19 cellular contexts compared by ENCODE assay signal in genomic region chr7:11748884-11749283, GRCh38.
DNase-seq lines count a peak whose midpoint lies in the region; ATAC-seq and TF ChIP-seq lines count a peak whose summit lies in the region.
"Had no signal": no experiment of that assay in that cellular context is flagged by ENCODE, and none has a peak within 500 bp of the region (broad histone marks: within the 10 kb centered on the region; RNA-seq: fewer than 3 reads in every experiment).

No MANE protein-coding gene starts in this region.

- DNase-seq in GM12865 (ENCODE audit: low read depth) (peak; percentile 25), RPMI8226 (peak; percentile 30), mesendoderm (peak; percentile 22), NCI-H446 treated with DMSO at 0.1 percent for 48 hours (lab: John Stamatoyannopoulos, UW) (no peak)
- peak; percentile 2 for DNase-seq in Jurkat, Clone E6-1 (ENCODE audit: low read depth, low spot score)
- DNase-seq: activated effector memory CD4-positive, alpha-beta T cell treated with Interleukin-2 at 50 U/mL for 16 hours; esophagus squamous epithelium; HCEC 1CT; KG1; left ventricle myocardium superior; mucosa of descending colon; NCI-H1417; SIG-M5; T-helper 9 cell had no signal

- no peak overlapping the region for H3K27ac ChIP-seq in mesendoderm (ENCODE audit: low read depth, low read length)
- H3K27ac ChIP-seq: cardiac muscle cell, esophagus squamous epithelium, neutrophil, thoracic aorta had no signal

- H2BK5ac ChIP-seq in mesendoderm (ENCODE audit: low read length): no peak overlapping the region

- no peak overlapping the region for H2BK120ac ChIP-seq in mesendoderm (ENCODE audit: low read depth, low read length)

- no peaks in the 10 kb centered on the region for H3K4me1 ChIP-seq in mesendoderm (ENCODE audit: control insufficient read depth, low read depth, low read length)
- H3K4me1 ChIP-seq: esophagus squamous epithelium had no signal

- no peak overlapping the region for H3K23ac ChIP-seq in mesendoderm (ENCODE audit: low read length)

- no peak overlapping the region for H2BK15ac ChIP-seq in mesendoderm (replicated peaks; ENCODE audit: low read depth)

- ATAC-seq in GM18909 (IDR thresholded peaks at IDR 0.05; ENCODE audit: poor library complexity, unreplicated experiment) (no peak), GM19023 (IDR thresholded peaks at IDR 0.05; ENCODE audit: unreplicated experiment) (no peak)
- ATAC-seq: left ventricle myocardium superior, mucosa of descending colon had no signal

- no peak overlapping the region for H3K56ac ChIP-seq in mesendoderm (ENCODE audit: low read length)

- no peak overlapping the region for H3K4me2 ChIP-seq in mesendoderm (ENCODE audit: low read length)

- no peak overlapping the region for H3K18ac ChIP-seq in mesendoderm (ENCODE audit: low read length)

- H3K36me3 ChIP-seq in mesendoderm (ENCODE audit: control insufficient read depth, insufficient read depth, low read length): no peaks in the 10 kb centered on the region
- H3K36me3 ChIP-seq: cardiac muscle cell, esophagus squamous epithelium, neutrophil, thoracic aorta had no signal

- TF ChIP-seq CTCF in GM12865 (IDR thresholded peaks at IDR 0.05; ENCODE audit: insufficient read depth, low read depth, low read length, missing control alignments): peak; percentile 13

- H3K79me1 ChIP-seq in mesendoderm (ENCODE audit: low read length): no peaks in the 10 kb centered on the region

- H4K5ac ChIP-seq in mesendoderm (ENCODE audit: low read length): no peak overlapping the region

- H3K4me3 ChIP-seq in GM12865 (ENCODE audit: low read depth, low read length) (no peak overlapping the region), mesendoderm (ENCODE audit: low read length) (no peak overlapping the region)
- no peak overlapping the region for H3K4me3 ChIP-seq in Jurkat, Clone E6-1 (ENCODE audit: low read length)
- H3K4me3 ChIP-seq: cardiac muscle cell, esophagus squamous epithelium, mucosa of descending colon, thoracic aorta had no signal

- H3K27me3 ChIP-seq in mesendoderm (ENCODE audit: insufficient read depth, low read length, poor library complexity): no peaks in the 10 kb centered on the region
- H3K27me3 ChIP-seq: cardiac muscle cell, esophagus squamous epithelium, neutrophil had no signal

- H3K79me2 ChIP-seq in mesendoderm (ENCODE audit: control insufficient read depth, insufficient read depth, low read length): no peaks in the 10 kb centered on the region

- H3K9ac ChIP-seq in mesendoderm (ENCODE audit: low read length): no peak overlapping the region

- no peak overlapping the region for H4K8ac ChIP-seq in mesendoderm (ENCODE audit: low read depth, low read length)

- WGBS in mesendoderm (ENCODE audit: extremely low coverage, insufficient coverage, low lambda C conversion rate): no CpG with 5 or more reads among the region's 6 CpGs

- H3K4ac ChIP-seq in mesendoderm (ENCODE audit: low read depth, low read length): no peak overlapping the region

- H2AK5ac ChIP-seq in mesendoderm (ENCODE audit: low read length): no peak overlapping the region
